Comparison of ENCODE assay signal across 9 cellular contexts in the genomic region with DNA sequence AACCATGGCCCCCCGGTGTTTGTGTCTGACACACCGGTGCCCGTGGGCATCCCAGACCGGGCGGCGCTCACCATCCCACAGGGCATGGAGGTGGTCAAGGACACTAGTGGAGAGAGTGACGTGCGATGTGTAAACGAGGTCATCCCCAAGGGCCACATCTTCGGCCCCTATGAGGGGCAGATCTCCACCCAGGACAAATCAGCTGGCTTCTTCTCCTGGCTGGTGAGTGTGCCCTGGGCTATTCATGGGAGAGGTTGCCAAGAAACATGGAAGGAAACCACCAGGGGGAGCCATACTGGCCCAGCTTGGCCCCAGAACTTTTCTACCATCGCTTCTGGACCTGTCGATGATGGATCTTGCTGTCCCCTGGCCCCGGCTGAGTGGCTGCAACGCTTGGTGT. TPM values are rescaled to one million over a fixed set of nuclear protein-coding genes. Genes with fewer than 3 reads are reported as not detected.
DNase-seq lines count a peak whose midpoint lies in the region; ATAC-seq and TF ChIP-seq lines count a peak whose summit lies in the region.
"Had no signal": no experiment of that assay in that cellular context is flagged by ENCODE, and none has a peak within 500 bp of the region (broad histone marks: within the 10 kb centered on the region; RNA-seq: fewer than 3 reads in every experiment).

No MANE protein-coding gene starts in this region.

- H3K4me3 ChIP-seq in AG09309 (ENCODE audit: control insufficient read depth, low read depth, low read length): no peak overlapping the region
- H3K4me3 ChIP-seq in adipocyte (ENCODE audit: low read length): no peak overlapping the region
- no peak overlapping the region for H3K4me3 ChIP-seq in left lung
- no peak overlapping the region for H3K4me3 ChIP-seq in CD4-positive, alpha-beta memory T cell (ENCODE audit: low read length in 2 of 2)

- intact Hi-C loops in left lung (cut with DNase I): no loop called here
- intact Hi-C loops in CD4-positive, alpha-beta memory T cell (cut with micrococcal nuclease): no loop called here

- peaks cover 12 to 14% of the 10 kb centered on the region in 2 donors for H3K36me3 Mint-ChIP-seq in CD4-positive, alpha-beta memory T cell

- H3K27me3 ChIP-seq in adipocyte (replicated peaks; ENCODE audit: control insufficient read depth, insufficient read depth, low read length) (no peaks in the 10 kb centered on the region), left lung (peaks cover 0 to 23% of the 10 kb centered on the region in 2 donors)
- peaks cover 12% of the 10 kb centered on the region for H3K27me3 ChIP-seq in CD4-positive, alpha-beta memory T cell (ENCODE audit: insufficient read depth, low read length)

- H3K27me3 Mint-ChIP-seq in CD4-positive, alpha-beta memory T cell: peaks cover 7 to 18% of the 10 kb centered on the region in 2 donors

- H3K36me3 ChIP-seq in adipocyte (ENCODE audit: control insufficient read depth, insufficient read depth, low read length, severe bottlenecking): peaks cover 1% of the 10 kb centered on the region
- peaks cover 0 to 31% of the 10 kb centered on the region in 2 donors for H3K36me3 ChIP-seq in left lung
- peaks cover 7% of the 10 kb centered on the region for H3K36me3 ChIP-seq in CD4-positive, alpha-beta memory T cell (ENCODE audit: insufficient read depth, low read length)

- no peak overlapping the region for H3K27ac ChIP-seq in left lung
- H3K27ac ChIP-seq in CD4-positive, alpha-beta memory T cell (ENCODE audit: low read depth, low read length): no peak overlapping the region

- H3K9ac ChIP-seq in adipocyte (ENCODE audit: low read length): no peak overlapping the region

- H3K9me3 ChIP-seq in adipocyte (ENCODE audit: control insufficient read depth, low read length): no peaks in the 10 kb centered on the region
- no peaks in the 10 kb centered on the region for H3K9me3 ChIP-seq in left lung
- H3K9me3 ChIP-seq in CD4-positive, alpha-beta memory T cell (ENCODE audit: control insufficient read depth in 1 of 2, low read length in 2 of 2): no peaks in the 10 kb centered on the region

- DNase-seq in AG09309 (ENCODE audit: low read depth): no peak
- no peak for DNase-seq in GM13977 (ENCODE audit: low spot score)
- peak; percentile 56 for DNase-seq in adipocyte (ENCODE audit: low read depth)
- DNase-seq in left lung: no peak
- no peak for DNase-seq in CD4-positive, alpha-beta memory T cell
- no peak for DNase-seq in middle frontal gyrus (ENCODE audit: extremely low spot score, low spot score)

- H3K9me3 Mint-ChIP-seq in CD4-positive, alpha-beta memory T cell: no peaks in the 10 kb centered on the region
- H3K9me3 Mint-ChIP-seq: activated naive CD4-positive, alpha-beta T cell treated with anti-CD3 and anti-CD28 coated beads, Interleukin-2, amount 50 U/mL, for 24 hours had no signal

- peaks cover 13% of the 10 kb centered on the region for H3K4me1 ChIP-seq in adipocyte (ENCODE audit: control insufficient read depth, insufficient read depth, low read length)
- H3K4me1 ChIP-seq in left lung: peaks cover 6 to 22% of the 10 kb centered on the region in 2 donors
- peaks cover 9% of the 10 kb centered on the region for H3K4me1 ChIP-seq in CD4-positive, alpha-beta memory T cell (ENCODE audit: insufficient read depth, low read length)

- CTCF ChIA-PET in CD4-positive, alpha-beta memory T cell (lab: Charles Lee; ENCODE audit: partially characterized antibody): interaction anchor here (1.1 kb wide), 2 partner anchors 13 to 85 kb away, joined by 3 read pairs; no protein-coding TSS in a partner anchor

- ATAC-seq in left lung (no peak), HG02588 (IDR thresholded peaks at IDR 0.05; ENCODE audit: unreplicated experiment) (no peak), GM19395 (IDR thresholded peaks at IDR 0.05; ENCODE audit: unreplicated experiment) (no peak)

- TF ChIP-seq CTCF in AG09309 (IDR thresholded peaks at IDR 0.05; ENCODE audit: control insufficient read depth, insufficient read depth, low read depth, low read length, missing control alignments) (peak; percentile 58), GM13977 (IDR thresholded peaks at IDR 0.05; ENCODE audit: extremely low read depth, insufficient read depth, missing control alignments) (peak; percentile 31), left lung (IDR thresholded peaks at IDR 0.05) (peak; percentile 22 to 65)

- peak overlapping the region in 1 of 8 donors; percentile 40 for H3K4me3 Mint-ChIP-seq in CD4-positive, alpha-beta memory T cell

- H3K27ac Mint-ChIP-seq in CD4-positive, alpha-beta memory T cell: no peak overlapping the region
- H3K27ac Mint-ChIP-seq: activated naive CD4-positive, alpha-beta T cell treated with anti-CD3 and anti-CD28 coated beads, Interleukin-2, amount 50 U/mL, for 24 hours had no signal

- POLR2A ChIA-PET in CD4-positive, alpha-beta memory T cell (lab: Charles Lee; ENCODE audit: partially characterized antibody): no interaction called here

- H3K4me1 Mint-ChIP-seq in CD4-positive, alpha-beta memory T cell: peaks cover 8 to 24% (median 11%) of the 10 kb centered on the region in 4 donors

- in situ Hi-C loops in GM13977 (cut with MboI; ENCODE audit: low pct_unique_long_range_greater_than_20kb, low sequenced_read_pairs, unreplicated experiment): no loop called here

RNA-seq across cellular contexts. Expression of gene PRDM11, which starts 36.5 kb away (rescaled TPM):
- 10 to 100 TPM; 13.6 to 13.8 TPM for total RNA-seq in left lung
- total RNA-seq in CD4-positive, alpha-beta memory T cell: 1 to 10 TPM; 8.0 to 8.5 TPM
- under 1 TPM; 0.30 to 0.85 TPM for polyA plus RNA-seq in CD4-positive, alpha-beta memory T cell
